In the genomic region with DNA sequence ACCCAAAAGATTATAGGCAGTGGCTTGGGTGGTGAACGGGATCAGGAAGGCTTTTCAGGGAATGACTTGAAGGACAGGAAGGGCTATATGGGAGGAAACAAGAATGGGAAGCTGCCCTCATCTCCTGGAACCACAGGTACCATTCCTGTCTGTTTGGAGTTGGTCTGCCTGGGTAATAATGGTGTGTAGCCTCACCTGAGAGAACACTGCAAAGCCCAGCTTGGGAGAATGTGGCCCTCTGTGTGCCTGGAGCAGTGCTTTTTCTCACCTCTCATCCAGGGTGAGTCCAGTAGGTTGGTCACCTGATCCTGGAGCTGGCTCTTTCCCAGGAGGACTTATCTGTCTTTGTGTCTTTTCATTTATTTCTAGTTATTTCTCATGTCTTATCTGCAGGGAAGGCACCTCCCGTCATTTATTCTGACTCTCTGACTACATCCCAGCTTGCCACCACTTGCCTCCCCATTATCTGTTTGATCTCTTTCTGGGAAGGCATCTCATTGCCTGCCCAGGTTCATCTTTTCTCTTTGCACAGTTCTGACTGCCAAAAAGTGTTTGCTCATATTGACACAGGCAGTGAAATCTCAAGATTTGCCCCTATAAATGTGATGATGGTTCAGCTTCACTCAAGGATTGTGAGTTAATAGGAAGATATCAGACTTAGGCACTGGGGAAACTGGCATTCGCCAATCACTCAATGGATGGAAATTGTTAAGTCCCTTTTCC, we compare ENCODE assay signal across 24 cellular contexts. TPM values are rescaled to one million over a fixed set of nuclear protein-coding genes. Genes with fewer than 3 reads are reported as not detected.
DNase-seq lines count a peak whose midpoint lies in the region; ATAC-seq, FAIRE-seq and TF ChIP-seq lines count a peak whose summit lies in the region.
"Had no signal": no experiment of that assay in that cellular context is flagged by ENCODE, and none has a peak within 500 bp of the region (broad histone marks: within the 10 kb centered on the region; RNA-seq: fewer than 3 reads in every experiment).

No MANE protein-coding gene starts in this region.

- no peaks in the 10 kb centered on the region for H3K4me1 Mint-ChIP-seq in osteocyte (ENCODE audit: unreplicated experiment)
- no peaks in the 10 kb centered on the region for H3K4me1 Mint-ChIP-seq in type B pancreatic cell (ENCODE audit: unreplicated experiment)
- H3K4me1 Mint-ChIP-seq: CD8-positive, alpha-beta memory T cell had no signal

- H3K36me3 ChIP-seq in bronchial epithelial cell (ENCODE audit: control insufficient read depth, insufficient read depth, low read length) (no peaks in the 10 kb centered on the region), PC-3 (ENCODE audit: low read depth, low read length) (no peaks in the 10 kb centered on the region)
- H3K36me3 ChIP-seq: BLaER1 treated with 17β-estradiol and CSF1 and Interleukin-3, amounts not matched to agents 10 nM and 100 nM had no signal

- no peak overlapping the region for H3K4me3 Mint-ChIP-seq in osteocyte (ENCODE audit: unreplicated experiment)
- H3K4me3 Mint-ChIP-seq in type B pancreatic cell, result no peak overlapping the region
- H3K4me3 Mint-ChIP-seq: B cell; CD4-positive, CD25-positive, alpha-beta regulatory T cell; CD8-positive, alpha-beta memory T cell; HFFc6 had no signal

- DNase-seq in NCI-H226 (peak; percentile 4), bronchial epithelial cell (ENCODE audit: low read depth) (no peak), osteocyte (ENCODE audit: extremely low spot score, unreplicated experiment) (peak; percentile 59), PC-3 (no peak), type B pancreatic cell (ENCODE audit: extremely low spot score, unreplicated experiment) (no peak)
- DNase-seq: CD4-positive, CD25-positive, alpha-beta regulatory T cell; CD8-positive, alpha-beta memory T cell; COR-L47; DMS 273 treated with DMSO at 0.1 percent for 48 hours; DMS53; DND-41; EL; GOT3; H7; HFFc6 had no signal

- no peaks in the 10 kb centered on the region for H3K79me2 ChIP-seq in PC-3 (ENCODE audit: low read length)

- ATAC-seq in HG02870 (IDR thresholded peaks at IDR 0.05; ENCODE audit: unreplicated experiment) (no peak), PC-3 (no peak)
- ATAC-seq: GM12878, HCT116, HepG2 had no signal

- H3K27me3 ChIP-seq in bronchial epithelial cell (ENCODE audit: control insufficient read depth, insufficient read depth, low read length) (peaks cover 2% of the 10 kb centered on the region), PC-3 (ENCODE audit: low read length) (peaks cover 7% of the 10 kb centered on the region; the same call in 1 of the 2 replicates)
- H3K27me3 ChIP-seq: BLaER1 treated with 17β-estradiol and CSF1 and Interleukin-3, amounts not matched to agents 10 nM and 100 nM had no signal

- no peaks in the 10 kb centered on the region for H3K9me3 ChIP-seq in PC-3 (ENCODE audit: low read length)

- POLR2A ChIA-PET in PC-3 (lab: Charles Lee; ENCODE audit: unreplicated experiment), result no interaction called here

- TF ChIP-seq CTCF in C4-2B (conservative IDR thresholded peaks at IDR 0.05), result no peak
- no peak for TF ChIP-seq CTCF in bronchial epithelial cell (IDR thresholded peaks at IDR 0.05; ENCODE audit: insufficient read depth, low read length, severe bottlenecking)
- no peak for TF ChIP-seq CTCF in osteocyte (IDR thresholded peaks at IDR 0.05)
- TF ChIP-seq CTCF in PC-3 (conservative IDR thresholded peaks at IDR 0.05; ENCODE audit: low read depth, low read length), result no peak
- TF ChIP-seq CTCF in type B pancreatic cell (conservative IDR thresholded peaks at IDR 0.05), result no peak

- H3K36me3 Mint-ChIP-seq in osteocyte (ENCODE audit: unreplicated experiment) (peaks cover 2% of the 10 kb centered on the region), type B pancreatic cell (no peaks in the 10 kb centered on the region)
- H3K36me3 Mint-ChIP-seq: CD4-positive, CD25-positive, alpha-beta regulatory T cell had no signal

- intact Hi-C loops in PC-3 (cut with micrococcal nuclease), result no loop called here

- no peaks in the 10 kb centered on the region for H3K4me1 ChIP-seq in PC-3 (ENCODE audit: insufficient read depth, low read length)

- peaks cover 24% of the 10 kb centered on the region for H3K27me3 Mint-ChIP-seq in osteocyte (ENCODE audit: unreplicated experiment)
- peaks cover 47% of the 10 kb centered on the region for H3K27me3 Mint-ChIP-seq in type B pancreatic cell

- no peak overlapping the region for H3K4me3 ChIP-seq in bronchial epithelial cell (ENCODE audit: low read depth, low read length)
- H3K4me3 ChIP-seq in PC-3 (ENCODE audit: low read length), result no peak overlapping the region
- H3K4me3 ChIP-seq: BLaER1 treated with 17β-estradiol and CSF1 and Interleukin-3, amounts not matched to agents 10 nM and 100 nM; GM12878 had no signal

- no peak overlapping the region for H3K27ac Mint-ChIP-seq in osteocyte (ENCODE audit: unreplicated experiment)
- no peak overlapping the region for H3K27ac Mint-ChIP-seq in type B pancreatic cell
- H3K27ac Mint-ChIP-seq: B cell; CD4-positive, CD25-positive, alpha-beta regulatory T cell; CD8-positive, alpha-beta memory T cell; HFFc6 had no signal

- H3K9me3 Mint-ChIP-seq in osteocyte (ENCODE audit: unreplicated experiment) (peaks cover 6% of the 10 kb centered on the region), type B pancreatic cell (peaks cover 6% of the 10 kb centered on the region)

- no TSS peak for BruUV-seq in PC-3 (replicated peaks; lab: Mats Ljungman, UMichigan)

- CTCF ChIA-PET in PC-3 (lab: Charles Lee), result no interaction called here

- H2AFZ ChIP-seq in PC-3 (ENCODE audit: low read length), result no peak overlapping the region

- FAIRE-seq in bronchial epithelial cell (lab: Jason Lieb, UNC), result peak; percentile 13
- FAIRE-seq: GM12878, HepG2 had no signal

- H3K4me2 ChIP-seq in PC-3 (ENCODE audit: low read length), result no peak overlapping the region

- H4K20me1 ChIP-seq in PC-3 (ENCODE audit: low read length), result no peaks in the 10 kb centered on the region
- H4K20me1 ChIP-seq: BLaER1 treated with 17β-estradiol and CSF1 and Interleukin-3, amounts not matched to agents 10 nM and 100 nM had no signal

- H3F3A ChIP-seq in PC-3 (ENCODE audit: low read length, unreplicated experiment), result no peaks in the 10 kb centered on the region

- H3K9ac ChIP-seq in PC-3 (ENCODE audit: low read length), result no peak overlapping the region
- H3K9ac ChIP-seq: BLaER1 treated with 17β-estradiol and CSF1 and Interleukin-3, amounts not matched to agents 10 nM and 100 nM had no signal

- peak overlapping the region; percentile 13; the same call in 1 of the 2 replicates for H3K27ac ChIP-seq in C4-2B
- no peak overlapping the region for H3K27ac ChIP-seq in PC-3 (ENCODE audit: low read length)
- H3K27ac ChIP-seq: BLaER1 treated with 17β-estradiol and CSF1 and Interleukin-3, amounts not matched to agents 10 nM and 100 nM had no signal

- no peaks in the 10 kb centered on the region for H3K9me2 ChIP-seq in PC-3 (replicated peaks; ENCODE audit: low read length)

RNA-seq across cellular contexts. Expression of gene OR2S2, which starts 22.5 kb away (rescaled TPM):
- not detected in 2 replicates for total RNA-seq in bronchial epithelial cell
- total RNA-seq in osteocyte, result not detected in 2 replicates
- total RNA-seq in PC-3 (2014; rRNA removed), result not detected in 2 replicates
- not detected in 2 replicates for total RNA-seq in type B pancreatic cell (ENCODE audit: low replicate concordance)
- total RNA-seq: A172; B cell; CD4-positive, CD25-positive, alpha-beta regulatory T cell; CD8-positive, alpha-beta memory T cell; G401; GM12878; H7; HepG2; HFFc6 had no signal

RNA-seq across cellular contexts. Expression of gene RECK, which starts 56.3 kb away (rescaled TPM):
- total RNA-seq in bronchial epithelial cell (1.3 and 1.4 TPM in 2 replicates), osteocyte (25.7 and 27.1 TPM in 2 replicates), PC-3 (2014; rRNA removed) (3.8 and 5.0 TPM in 2 replicates), type B pancreatic cell (ENCODE audit: low replicate concordance) (1.9 and 11.7 TPM in 2 replicates)

Comparison
In these comparisons a context has a peak if more than half of its experiments do, and no peak if none do; other contexts are left out.
1. DNase-seq: peak in NCI-H226 (single experiment) and osteocyte (single experiment); none in bronchial epithelial cell (single experiment), PC-3 (single experiment) and type B pancreatic cell (single experiment).